Comparison of ENCODE assay signal across 37 cellular contexts in genomic region chr2:149093579-149093978, GRCh38. TPM values are rescaled to one million over a fixed set of nuclear protein-coding genes. Genes with fewer than 3 reads are reported as not detected.
"Had no signal": no experiment of that assay in that cellular context is flagged by ENCODE, and none has a peak within 500 bp of the region (broad histone marks: within the 10 kb centered on the region; RNA-seq: fewer than 3 reads in every experiment).

No MANE protein-coding gene starts in this region.

- H3K27me3 ChIP-seq: cardiac muscle cell, Peyer's patch had no signal

- H3K4me3 Mint-ChIP-seq: activated B cell treated with CpG ODN at 0.5 μM for 24 hours; activated CD4-positive, alpha-beta memory T cell treated with anti-CD3 and anti-CD28 coated beads for 36 hours; activated naive CD8-positive, alpha-beta T cell treated with anti-CD3 and anti-CD28 coated beads for 36 hours; activated T-helper 17 cell treated with anti-CD3 and anti-CD28 coated beads, Interleukin-2, amount 50 U/mL, for 72 hours; central memory CD8-positive, alpha-beta T cell; T-helper 1 cell treated with Interleukin-12 subunit alpha and Interleukin-12 subunit beta and Interleukin-4 antibody, amounts not matched to agents 30 μg/mL and 1 μg/mL, for 36 hours; T-helper 2 cell treated with Interferon-gamma antibody and Interleukin-4, amounts not matched to agents 5 μg/mL and 100 μg/mL, for 36 hours had no signal

- H3K27ac ChIP-seq: cardiac muscle cell, KMS-11, Peyer's patch, VCaP had no signal

- H3K4me2 ChIP-seq: KMS-11 had no signal

- H3K9me3 ChIP-seq: Peyer's patch had no signal

- H3K4me1 ChIP-seq: Peyer's patch had no signal

- H3K27ac Mint-ChIP-seq: activated B cell treated with CpG ODN at 0.5 μM for 24 hours; activated CD4-positive, alpha-beta memory T cell treated with anti-CD3 and anti-CD28 coated beads for 36 hours; activated naive CD8-positive, alpha-beta T cell treated with anti-CD3 and anti-CD28 coated beads for 36 hours; activated T-helper 17 cell treated with anti-CD3 and anti-CD28 coated beads, Interleukin-2, amount 50 U/mL, for 72 hours; T-helper 1 cell treated with Interleukin-12 subunit alpha and Interleukin-12 subunit beta and Interleukin-4 antibody, amounts not matched to agents 30 μg/mL and 1 μg/mL, for 36 hours; T-helper 2 cell treated with Interferon-gamma antibody and Interleukin-4, amounts not matched to agents 5 μg/mL and 100 μg/mL, for 36 hours had no signal

- H3K9ac ChIP-seq: KMS-11 had no signal

- H3K36me3 ChIP-seq: cardiac muscle cell, Peyer's patch had no signal

- ATAC-seq: activated T-helper 17 cell treated with anti-CD3 and anti-CD28 coated beads, Interleukin-2, amount 50 U/mL, for 72 hours; PC-3 had no signal

- H3K36me3 Mint-ChIP-seq: activated CD4-positive, alpha-beta memory T cell treated with anti-CD3 and anti-CD28 coated beads for 36 hours; activated naive CD8-positive, alpha-beta T cell treated with anti-CD3 and anti-CD28 coated beads for 36 hours had no signal

- DNase-seq: activated B cell treated with CpG ODN at 0.5 μM for 24 hours; activated CD4-positive, alpha-beta memory T cell treated with anti-CD3 and anti-CD28 coated beads for 36 hours; activated CD4-positive, alpha-beta T cell treated with anti-CD3 and anti-CD28 coated beads for 4 hours; activated CD4-positive, alpha-beta T cell treated with anti-CD3 and anti-CD28 coated beads, Interleukin-2, amount 50 U/mL, for 1 hour; activated CD4-positive, CD25-positive, alpha-beta regulatory T cell treated with anti-CD3 and anti-CD28 coated beads, Interleukin-2, amount 50 U/mL, for 72 hours; activated CD8-positive, alpha-beta memory T cell treated with anti-CD3 and anti-CD28 coated beads, Interleukin-2, amount 50 U/mL, for 4 hours; activated effector memory CD4-positive, alpha-beta T cell treated with anti-CD3 and anti-CD28 coated beads, Interleukin-2, amount 50 U/mL, for 16 hours; activated naive CD4-positive, alpha-beta T cell; activated naive CD4-positive, alpha-beta T cell treated with anti-CD3 and anti-CD28 coated beads, Interleukin-2, amount 50 U/mL, for 16 hours; activated naive CD8-positive, alpha-beta T cell treated with anti-CD3 and anti-CD28 coated beads for 36 hours; activated T-cell treated with anti-CD3 and anti-CD28 coated beads for 4 hours; activated T-cell treated with anti-CD3 and anti-CD28 coated beads, Interleukin-2, amount 50 U/mL, for 48 hours; aorta; MM.1S; MV-4-11; NCI-H1092 treated with DMSO at 0.1 percent for 48 hours; NCI-H1417; NCI-H146; NCI-H187; NCI-H2029 treated with DMSO at 0.1 percent for 48 hours; NCI-H2107; NCI-H2171; NCI-H510A; NCI-H526; NCI-H748 treated with DMSO at 0.1 percent for 48 hours; NK-92 treated with Interleukin-12 subunit alpha and Interleukin-12 subunit beta, amount 100 ng/mL, for 24 hours; PC-3; Peyer's patch; RPMI8226; SHP77 treated with DMSO at 0.1 percent for 48 hours had no signal

- H3K4me3 ChIP-seq: cardiac muscle cell, Peyer's patch had no signal

- H3K4me1 Mint-ChIP-seq: central memory CD8-positive, alpha-beta T cell had no signal

- H3K9me3 Mint-ChIP-seq: activated B cell treated with CpG ODN at 0.5 μM for 24 hours; activated CD4-positive, alpha-beta memory T cell treated with anti-CD3 and anti-CD28 coated beads for 36 hours; activated naive CD8-positive, alpha-beta T cell treated with anti-CD3 and anti-CD28 coated beads for 36 hours; activated T-helper 17 cell treated with anti-CD3 and anti-CD28 coated beads, Interleukin-2, amount 50 U/mL, for 72 hours; central memory CD8-positive, alpha-beta T cell; T-helper 1 cell treated with Interleukin-12 subunit alpha and Interleukin-12 subunit beta and Interleukin-4 antibody, amounts not matched to agents 30 μg/mL and 1 μg/mL, for 36 hours; T-helper 2 cell treated with Interferon-gamma antibody and Interleukin-4, amounts not matched to agents 5 μg/mL and 100 μg/mL, for 36 hours had no signal

RNA-seq across cellular contexts. Expression of gene LYPD6B, which starts 55.1 kb away (rescaled TPM):
- total RNA-seq: activated CD4-positive, alpha-beta memory T cell treated with anti-CD3 and anti-CD28 coated beads for 36 hours; activated naive CD8-positive, alpha-beta T cell treated with anti-CD3 and anti-CD28 coated beads for 36 hours; activated T-helper 17 cell treated with anti-CD3 and anti-CD28 coated beads, Interleukin-2, amount 50 U/mL, for 72 hours; aorta had no signal
